ENCODE assay signal across 14 cellular contexts in the genomic region with DNA sequence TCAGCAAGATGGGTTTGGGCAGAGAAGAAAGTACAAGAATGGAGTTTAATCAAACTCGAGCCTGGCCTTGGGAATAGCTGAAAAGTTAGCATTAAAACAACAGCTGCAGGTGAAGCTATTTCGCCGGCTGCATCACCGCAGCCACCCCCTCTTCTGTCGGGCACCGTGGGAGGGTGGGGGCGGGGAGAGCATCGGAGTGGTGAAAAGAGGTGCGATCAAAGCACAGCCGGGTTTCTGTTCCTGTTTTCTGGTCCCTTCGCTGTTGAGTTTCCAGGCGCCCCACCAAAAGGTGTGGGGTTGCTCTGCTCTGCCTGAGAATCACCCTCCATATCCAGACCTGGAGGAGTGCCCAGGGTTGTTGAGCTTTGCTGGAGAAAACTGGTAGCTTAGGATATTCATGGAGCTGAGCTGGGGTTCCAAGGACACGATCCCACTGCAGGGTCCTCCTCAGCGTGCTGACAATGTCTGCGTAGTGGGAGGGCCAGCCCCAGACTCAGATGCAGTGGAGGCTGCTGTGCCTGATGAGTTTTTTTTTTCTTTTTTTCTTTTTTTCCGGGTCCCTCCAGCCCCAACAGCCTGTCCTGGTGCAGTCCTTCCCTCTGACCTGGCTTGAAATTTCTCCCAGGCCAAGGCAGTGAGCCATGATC.
DNase-seq lines count a peak whose midpoint lies in the region; ATAC-seq, FAIRE-seq and TF ChIP-seq lines count a peak whose summit lies in the region.
"Had no signal": no experiment of that assay in that cellular context is flagged by ENCODE, and none has a peak within 500 bp of the region (broad histone marks: within the 10 kb centered on the region; RNA-seq: fewer than 3 reads in every experiment).

No MANE protein-coding gene starts in this region.

- peaks cover 7% of the 10 kb centered on the region for H3K27me3 Mint-ChIP-seq in H9 (ENCODE audit: low read depth)

- peak overlapping the region in 5 of 11 experiments; percentile 24 to 74 (median 68); a peak in 9 of 22 replicates for H3K27ac ChIP-seq in BLaER1 treated with 17β-estradiol and CSF1 and Interleukin-3, amounts not matched to agents 10 nM and 100 nM
- H3K27ac ChIP-seq in H9 (ENCODE audit: insufficient read length, low read depth, low read length): no peak overlapping the region
- H3K27ac ChIP-seq in aorta (ENCODE audit: low read depth in 1 of 2, low read length in 2 of 2): no peak overlapping the region
- H3K27ac ChIP-seq: C4-2B, testis had no signal

- H3K4me2 ChIP-seq in BLaER1 treated with 17β-estradiol and CSF1 and Interleukin-3, amounts not matched to agents 10 nM and 100 nM: peak overlapping the region; percentile 71 to 99 (median 96)
- no peak overlapping the region for H3K4me2 ChIP-seq in H9 (ENCODE audit: insufficient read depth, insufficient read length, low read length)

- no peak overlapping the region for H2BK12ac ChIP-seq in H9 (ENCODE audit: insufficient read length, low read depth, low read length)

- no peak overlapping the region for H3K56ac ChIP-seq in H9 (ENCODE audit: insufficient read length, low read depth, low read length)

- no peak overlapping the region for H4K8ac ChIP-seq in H9 (replicated peaks; ENCODE audit: insufficient read length, low read depth, low read length)

- no peaks in the 10 kb centered on the region for H3K36me3 ChIP-seq in BLaER1 treated with 17β-estradiol and CSF1 and Interleukin-3, amounts not matched to agents 10 nM and 100 nM
- no peaks in the 10 kb centered on the region for H3K36me3 ChIP-seq in aorta (ENCODE audit: control insufficient read depth in 1 of 2, insufficient read depth in 2 of 2, low read length in 1 of 2)

- H3K79me2 ChIP-seq in H9 (ENCODE audit: insufficient read depth, low read length): no peaks in the 10 kb centered on the region

- no peaks in the 10 kb centered on the region; a peak in 1 of 22 replicates for H4K20me1 ChIP-seq in BLaER1 treated with 17β-estradiol and CSF1 and Interleukin-3, amounts not matched to agents 10 nM and 100 nM
- H4K20me1 ChIP-seq in H9 (ENCODE audit: control insufficient read depth, insufficient read depth, insufficient read length): no peaks in the 10 kb centered on the region

- FAIRE-seq in GM18507 (lab: Jason Lieb, UNC): peak; percentile 73

- H3K4me1 ChIP-seq in BLaER1 treated with 17β-estradiol and CSF1 and Interleukin-3, amounts not matched to agents 10 nM and 100 nM: peaks cover 14 to 74% (median 58%) of the 10 kb centered on the region in 10 experiments
- H3K4me1 ChIP-seq in H9 (ENCODE audit: insufficient read depth, low read length): no peaks in the 10 kb centered on the region
- H3K4me1 ChIP-seq in aorta (ENCODE audit: control insufficient read depth in 1 of 2, insufficient read depth in 2 of 2, low read length in 2 of 2): no peaks in the 10 kb centered on the region

- no peak overlapping the region for H2BK20ac ChIP-seq in H9 (ENCODE audit: low read depth, low read length, poor library complexity, severe bottlenecking)

- no peaks in the 10 kb centered on the region for H3K79me1 ChIP-seq in H9 (ENCODE audit: insufficient read depth, low read depth, low read length, poor library complexity, severe bottlenecking)

- H3K23me2 ChIP-seq in H9 (ENCODE audit: insufficient read length, low read depth, low read length, poor library complexity, severe bottlenecking): no peaks in the 10 kb centered on the region

- no peak overlapping the region for H2BK15ac ChIP-seq in H9 (ENCODE audit: low read depth, low read length)

- no peak overlapping the region for H3K4ac ChIP-seq in H9 (ENCODE audit: low read depth, low read length)

- H3T11ph ChIP-seq in H9 (ENCODE audit: low read length): no peak overlapping the region

- peaks cover 7 to 9% of the 10 kb centered on the region in 2 experiments for H3K9me3 Mint-ChIP-seq in H9

- H3K9ac ChIP-seq in BLaER1 treated with 17β-estradiol and CSF1 and Interleukin-3, amounts not matched to agents 10 nM and 100 nM: peak overlapping the region in 6 of 11 experiments; percentile 7 to 70 (median 56); a peak in 12 of 22 replicates
- no peak overlapping the region for H3K9ac ChIP-seq in H9 (ENCODE audit: extremely low read depth, insufficient read length, low read length)

- H3K14ac ChIP-seq in H9 (ENCODE audit: insufficient read depth, low read length): no peak overlapping the region

- H2BK5ac ChIP-seq in H9 (ENCODE audit: insufficient read length, low read length): no peak overlapping the region

- H3K36me3 Mint-ChIP-seq in H9 (ENCODE audit: insufficient read depth in 1 of 3, low read depth in 3 of 3): peaks cover 0 to 15% (median 5%) of the 10 kb centered on the region in 3 experiments; a peak in 5 of 7 replicates

- no peak overlapping the region for H3K4me3 Mint-ChIP-seq in H9
- H3K4me3 Mint-ChIP-seq: activated naive CD8-positive, alpha-beta T cell treated with anti-CD3 and anti-CD28 coated beads, Interleukin-2, amount 10 ng/mL, durations not matched to agents 7 days and 5 days had no signal

- no peak overlapping the region for H2BK120ac ChIP-seq in H9 (ENCODE audit: low read depth, low read length, poor library complexity, severe bottlenecking)

- no peak overlapping the region for H3K23ac ChIP-seq in H9 (ENCODE audit: insufficient read length, low read depth, low read length)

- intact Hi-C loops in aorta (cut with DNase I): no loop called here

- H3K27ac Mint-ChIP-seq in H9: no peak overlapping the region
- H3K27ac Mint-ChIP-seq: activated naive CD8-positive, alpha-beta T cell treated with anti-CD3 and anti-CD28 coated beads, Interleukin-2, amount 10 ng/mL, durations not matched to agents 7 days and 5 days had no signal

- H3K4me3 ChIP-seq in BLaER1 treated with 17β-estradiol and CSF1 and Interleukin-3, amounts not matched to agents 10 nM and 100 nM: peak overlapping the region in 8 of 10 experiments; percentile 25 to 57 (median 40); a peak in 9 of 20 replicates
- H3K4me3 ChIP-seq in aorta (ENCODE audit: low read length in 2 of 2): no peak overlapping the region
- H3K4me3 ChIP-seq: testis had no signal

- no peak overlapping the region for H4K5ac ChIP-seq in H9 (ENCODE audit: insufficient read length, low read depth, low read length)

- H3K4me1 Mint-ChIP-seq in H9: peaks cover 10 to 19% of the 10 kb centered on the region in 2 experiments
- H3K4me1 Mint-ChIP-seq: activated naive CD8-positive, alpha-beta T cell treated with anti-CD3 and anti-CD28 coated beads, Interleukin-2, amount 10 ng/mL, durations not matched to agents 7 days and 5 days had no signal

- peaks cover 17 to 28% (median 23%) of the 10 kb centered on the region in 11 experiments; a peak in 20 of 22 replicates for H3K9me3 ChIP-seq in BLaER1 treated with 17β-estradiol and CSF1 and Interleukin-3, amounts not matched to agents 10 nM and 100 nM (replicated peaks in 1 of 11)
- no peaks in the 10 kb centered on the region for H3K9me3 ChIP-seq in H9 (ENCODE audit: control insufficient read depth, low read depth, low read length)
- no peaks in the 10 kb centered on the region for H3K9me3 ChIP-seq in aorta (ENCODE audit: control insufficient read depth, low read length)
- H3K9me3 ChIP-seq: testis had no signal

- TF ChIP-seq CTCF in H9 (conservative IDR thresholded peaks at IDR 0.05): no peak

- WGBS in H9 (ENCODE audit: extremely low coverage, insufficient read length, low lambda C conversion rate): no CpG with 5 or more reads among the region's 16 CpGs
- 17 to 41% methylated on average over 16 of the region's 16 CpGs for WGBS in aorta, 2 donors

- H2AK5ac ChIP-seq in H9 (ENCODE audit: insufficient read length, low read length): no peak overlapping the region

- no peak overlapping the region for H4K91ac ChIP-seq in H9 (ENCODE audit: insufficient read length, low read depth, low read length)

- DNase-seq in GM18507 (ENCODE audit: extremely low spot score, insufficient read length, low read depth) (peak; percentile 52), H9 (peak; percentile 32), NAMALWA (ENCODE audit: low spot score) (peak; percentile 95), T-helper 9 cell (no peak), aorta (no peak)
- DNase-seq in activated naive CD4-positive, alpha-beta T cell treated with Interleukin-2 at 50 U/mL for 16 hours: no peak
- DNase-seq: activated CD4-positive, alpha-beta T cell treated with anti-CD3 and anti-CD28 coated beads, Interleukin-2, amount 50 U/mL, for 4 hours; activated naive CD8-positive, alpha-beta T cell treated with anti-CD3 and anti-CD28 coated beads, Interleukin-2, amount 10 ng/mL, durations not matched to agents 7 days and 5 days; stimulated activated CD4-positive, alpha-beta T cell treated with anti-CD3 and anti-CD28 coated beads, Interleukin-2, amount 100 ng/mL, for 48 hours; SW 1271; testis had no signal

- ATAC-seq in HG02798 (IDR thresholded peaks at IDR 0.05; ENCODE audit: poor library complexity, unreplicated experiment) (no peak), aorta (ENCODE audit: low FRiP score) (no peak)

- no peak overlapping the region for H2AFZ ChIP-seq in H9 (ENCODE audit: low read length)

- H3K27me3 ChIP-seq in BLaER1 treated with 17β-estradiol and CSF1 and Interleukin-3, amounts not matched to agents 10 nM and 100 nM: peaks cover 0 to 29% (median 0%) of the 10 kb centered on the region in 11 experiments; a peak in 6 of 22 replicates
- no peaks in the 10 kb centered on the region; the same call in 1 of the 2 replicates for H3K27me3 ChIP-seq in H9 (ENCODE audit: insufficient read depth, low read length)
- no peaks in the 10 kb centered on the region for H3K27me3 ChIP-seq in aorta (ENCODE audit: control insufficient read depth in 1 of 2, insufficient read depth in 2 of 2, low read length in 1 of 2)
- H3K27me3 ChIP-seq: testis had no signal

- no peak overlapping the region for H3K18ac ChIP-seq in H9 (ENCODE audit: insufficient read length, low read depth, low read length)

Comparison
In these comparisons a context has a peak if more than half of its experiments do, and no peak if none do; other contexts are left out.
1. H3K4me3 ChIP-seq: peak in BLaER1 treated with 17β-estradiol and CSF1 and Interleukin-3, amounts not matched to agents 10 nM and 100 nM (8 of 10); none in aorta (0 of 2).
2. DNase-seq: peak in GM18507 (single experiment), H9 (single experiment) and NAMALWA (single experiment); none in T-helper 9 cell (single experiment), activated naive CD4-positive, alpha-beta T cell treated with Interleukin-2 at 50 U/mL for 16 hours (single experiment) and aorta (0 of 2).